In genomic region chr7:130273863-130274262, GRCh38 we compare ENCODE assay signal across 10 cellular contexts. TPM values are rescaled to one million over a fixed set of nuclear protein-coding genes. Genes with fewer than 3 reads are reported as not detected.
DNase-seq lines count a peak whose midpoint lies in the region; ATAC-seq and TF ChIP-seq lines count a peak whose summit lies in the region.
"Had no signal": no experiment of that assay in that cellular context is flagged by ENCODE, and none has a peak within 500 bp of the region (broad histone marks: within the 10 kb centered on the region; RNA-seq: fewer than 3 reads in every experiment).

No MANE protein-coding gene starts in this region.

- TF ChIP-seq CTCF in H9 (conservative IDR thresholded peaks at IDR 0.05) (peak; percentile 20; the same call in 1 of the 3 replicates), fibroblast of mammary gland (conservative IDR thresholded peaks at IDR 0.05; ENCODE audit: control insufficient read depth, insufficient read depth, low read depth, low read length) (peak; percentile 28), progenitor cell of endocrine pancreas (IDR thresholded peaks at IDR 0.05; ENCODE audit: unreplicated experiment) (no peak)

- H3K36me3 Mint-ChIP-seq in H9 (ENCODE audit: insufficient read depth in 1 of 3, low read depth in 3 of 3) (peaks cover 0 to 4% (median 4%) of the 10 kb centered on the region in 3 experiments; a peak in 2 of 7 replicates), progenitor cell of endocrine pancreas (ENCODE audit: insufficient read depth) (peaks cover 7% of the 10 kb centered on the region)

- no peaks in the 10 kb centered on the region for H3K23me2 ChIP-seq in H9 (ENCODE audit: insufficient read length, low read depth, low read length, poor library complexity, severe bottlenecking)

- no peak overlapping the region for H2AK5ac ChIP-seq in H9 (ENCODE audit: insufficient read length, low read length)

- peak overlapping the region; percentile 47 to 57; a peak in 4 of 5 replicates for H3K4me3 Mint-ChIP-seq in H9
- peak overlapping the region; percentile 53 for H3K4me3 Mint-ChIP-seq in progenitor cell of endocrine pancreas (ENCODE audit: low read depth)

- no peaks in the 10 kb centered on the region for H3K9me3 ChIP-seq in H9 (ENCODE audit: control insufficient read depth, low read depth, low read length)

- no peak overlapping the region for H3K23ac ChIP-seq in H9 (ENCODE audit: insufficient read length, low read depth, low read length)

- H2BK120ac ChIP-seq in H9 (ENCODE audit: low read depth, low read length, poor library complexity, severe bottlenecking) = no peak overlapping the region

- peak overlapping the region; percentile 3; the same call in 1 of the 2 replicates for H3K14ac ChIP-seq in H9 (ENCODE audit: insufficient read depth, low read length)

- peak overlapping the region; percentile 23 for H3K9ac ChIP-seq in H9 (ENCODE audit: extremely low read depth, insufficient read length, low read length)

- H3K56ac ChIP-seq in H9 (ENCODE audit: insufficient read length, low read depth, low read length) = no peak overlapping the region

- H3K79me2 ChIP-seq in H9 (ENCODE audit: insufficient read depth, low read length) = no peaks in the 10 kb centered on the region

- H2AFZ ChIP-seq in H9 (ENCODE audit: low read length) = no peak overlapping the region

- no peak overlapping the region for H4K5ac ChIP-seq in H9 (ENCODE audit: insufficient read length, low read depth, low read length)

- WGBS in H9 (ENCODE audit: extremely low coverage, insufficient read length, low lambda C conversion rate) = no CpG with 5 or more reads among the region's 11 CpGs

- no peak overlapping the region for H3K27ac ChIP-seq in H9 (ENCODE audit: insufficient read length, low read depth, low read length)

- no peak overlapping the region for H3K18ac ChIP-seq in H9 (ENCODE audit: insufficient read length, low read depth, low read length)

- no peak overlapping the region for H2BK12ac ChIP-seq in H9 (ENCODE audit: insufficient read length, low read depth, low read length)

- no peaks in the 10 kb centered on the region for H4K20me1 ChIP-seq in H9 (ENCODE audit: control insufficient read depth, insufficient read depth, insufficient read length)

- H3T11ph ChIP-seq in H9 (ENCODE audit: low read length) = no peak overlapping the region

- H3K27me3 Mint-ChIP-seq in H9 (ENCODE audit: low read depth) (peaks cover 5% of the 10 kb centered on the region), progenitor cell of endocrine pancreas (no peaks in the 10 kb centered on the region)

- ATAC-seq in GM18868 (IDR thresholded peaks at IDR 0.05; ENCODE audit: unreplicated experiment) (no peak), HG02623 (IDR thresholded peaks at IDR 0.05; ENCODE audit: unreplicated experiment) (no peak)

- H2BK20ac ChIP-seq in H9 (ENCODE audit: low read depth, low read length, poor library complexity, severe bottlenecking) = no peak overlapping the region

- no peaks in the 10 kb centered on the region for H3K79me1 ChIP-seq in H9 (ENCODE audit: insufficient read depth, low read depth, low read length, poor library complexity, severe bottlenecking)

- no peaks in the 10 kb centered on the region for H3K27me3 ChIP-seq in H9 (ENCODE audit: insufficient read depth, low read length)

- no peak overlapping the region for H4K8ac ChIP-seq in H9 (replicated peaks; ENCODE audit: insufficient read length, low read depth, low read length)

- H3K27ac Mint-ChIP-seq in H9 = peak overlapping the region; percentile 92 to 99 (median 99)
- peak overlapping the region; percentile 96 for H3K27ac Mint-ChIP-seq in progenitor cell of endocrine pancreas
- H3K27ac Mint-ChIP-seq: dendritic cell treated with granulocyte-macrophage colony-stimulating factor and Interleukin-4, amounts not matched to agents 40 ng/mL and 50 ng/mL, for 4 days had no signal

- no peak overlapping the region for H3K4ac ChIP-seq in H9 (ENCODE audit: low read depth, low read length)

- H3K9me3 Mint-ChIP-seq in H9 (no peaks in the 10 kb centered on the region; a peak in 1 of 5 replicates), progenitor cell of endocrine pancreas (ENCODE audit: low read depth) (no peaks in the 10 kb centered on the region)
- H3K9me3 Mint-ChIP-seq: dendritic cell treated with granulocyte-macrophage colony-stimulating factor and Interleukin-4, amounts not matched to agents 40 ng/mL and 50 ng/mL, for 4 days had no signal

- no peak overlapping the region for H4K91ac ChIP-seq in H9 (ENCODE audit: insufficient read length, low read depth, low read length)

- DNase-seq in H9 (no peak), NCI-H446 (lab: John Stamatoyannopoulos, UW) (peak; percentile 35 to 80), fibroblast of mammary gland (ENCODE audit: low read depth) (peak; percentile 87), progenitor cell of endocrine pancreas (ENCODE audit: low spot score, unreplicated experiment) (no peak), epidermal melanocyte (ENCODE audit: insufficient read length, low spot score) (no peak), H4 (ENCODE audit: low spot score) (no peak)

- H3K4me1 Mint-ChIP-seq in H9 (peaks cover 49 to 50% of the 10 kb centered on the region in 2 experiments), progenitor cell of endocrine pancreas (ENCODE audit: low read depth) (peaks cover 42% of the 10 kb centered on the region)

- H3K4me2 ChIP-seq in H9 (ENCODE audit: insufficient read depth, insufficient read length, low read length) = peak overlapping the region; percentile 23

- H3K4me1 ChIP-seq in H9 (ENCODE audit: insufficient read depth, low read length) = peaks cover 17% of the 10 kb centered on the region; the same call in 1 of the 2 replicates

- H3K4me3 ChIP-seq in fibroblast of mammary gland (ENCODE audit: control insufficient read depth, low read depth, low read length) = no peak overlapping the region

- H2BK15ac ChIP-seq in H9 (ENCODE audit: low read depth, low read length) = no peak overlapping the region

- H2BK5ac ChIP-seq in H9 (ENCODE audit: insufficient read length, low read length) = no peak overlapping the region

RNA-seq across cellular contexts. Expression of gene CPA2, which starts 7.2 kb away (rescaled TPM):
- total RNA-seq in H9 (2021) (0.29 TPM in 1 of 2 replicates, not detected in the other), progenitor cell of endocrine pancreas (85.0 and 107 TPM in 2 replicates)
- total RNA-seq in H4 (2014; rRNA removed; shearing (Covaris generic)) = not detected in 2 replicates
- total RNA-seq: pulmonary artery endothelial cell had no signal

RNA-seq across cellular contexts. Expression of gene CPA4, which starts 19.1 kb away (rescaled TPM):
- not detected in 2 replicates for total RNA-seq in H9 (2021)
- 4.9 and 5.1 TPM in 2 replicates for total RNA-seq in progenitor cell of endocrine pancreas
- total RNA-seq in H4 (2014; rRNA removed; shearing (Covaris generic)) = 6.8 and 22.7 TPM in 2 replicates

Comparison
In these comparisons a context has a peak if more than half of its experiments do, and no peak if none do; other contexts are left out.
1. DNase-seq: peak in NCI-H446 (2 of 2) and fibroblast of mammary gland (single experiment); none in H9 (single experiment), progenitor cell of endocrine pancreas (single experiment), epidermal melanocyte (single experiment) and H4 (single experiment).
2. RNA of gene CPA2, which starts 7.2 kb away (total RNA-seq): 85.0 to 107 TPM in progenitor cell of endocrine pancreas; 0.29 TPM in H9 and not detected in H4; every median in the first group is over 10 times any median in the second.